Comparison of ENCODE assay signal across 2 cellular contexts in the genomic region with DNA sequence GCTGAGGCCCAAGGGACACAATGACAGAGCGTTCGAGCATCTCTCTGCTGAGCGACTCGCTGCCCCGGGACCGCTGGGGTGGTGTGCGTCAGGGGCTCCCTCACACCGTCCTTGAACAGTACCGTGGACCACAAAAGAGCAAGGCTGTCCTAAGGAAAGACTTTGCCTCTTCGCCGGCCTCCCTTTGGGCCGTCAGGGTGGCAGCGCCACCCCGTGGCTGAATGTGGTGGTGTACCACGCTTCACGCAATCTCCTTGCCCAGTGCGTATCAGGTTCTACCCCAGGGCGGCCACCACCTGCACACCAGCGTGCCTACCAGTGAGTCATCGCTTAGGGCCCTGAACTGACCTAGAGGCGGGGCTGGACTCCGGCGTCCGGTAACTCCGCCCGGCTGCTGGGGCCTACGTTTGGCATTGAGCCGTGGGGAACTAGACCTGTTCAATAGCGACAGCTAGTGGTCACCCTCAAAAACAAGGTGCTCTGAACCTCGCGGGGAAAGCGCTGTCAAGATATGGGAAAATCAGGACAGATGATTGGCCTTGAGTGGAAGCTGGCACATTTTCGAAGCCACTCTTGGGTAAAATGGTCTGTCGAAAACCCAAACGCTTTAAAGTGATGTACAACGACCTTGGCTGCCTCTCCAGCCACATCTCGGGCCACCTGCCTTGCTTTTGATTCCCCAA.
TF ChIP-seq lines count a peak whose summit lies in the region.

No MANE protein-coding gene starts in this region.

TF ChIP-seq in HEK293, 187 proteins besides CTCF, POLR2A, EP300 and RAD21 (continues in another document):
- TF ChIP-seq PBX3 (CRISPR knock-in tag; IDR thresholded peaks at IDR 0.05) (0 out of 2 replicates have a peak, but pooled peaks have one; percentile 40), TRIM28 (IDR thresholded peaks at IDR 0.05; ENCODE audit: borderline replicate concordance, low read length) (peak; percentile 91), ZNF670 (tag by site-specific recombination; IDR thresholded peaks at IDR 0.05; ENCODE audit: low read depth) (no peak), ZBTB48 (tag by site-specific recombination; IDR thresholded peaks at IDR 0.05) (0 out of 2 replicates have a peak, but pooled peaks have one; percentile 29), ZNF704 (tag by site-specific recombination; IDR thresholded peaks at IDR 0.05) (no peak), ZFP69B (tag by site-specific recombination; IDR thresholded peaks at IDR 0.05) (peak; percentile 78), BCL6B (tag by site-specific recombination; IDR thresholded peaks at IDR 0.05) (no peak), BCL11A (tag by site-specific recombination; IDR thresholded peaks at IDR 0.05; ENCODE audit: low read depth) (peak; percentile 71; the same call in 1 of the 2 replicates), HOXD13 (CRISPR knock-in tag; IDR thresholded peaks at IDR 0.05; ENCODE audit: borderline replicate concordance) (no peak), ZNF747 (tag by site-specific recombination; IDR thresholded peaks at IDR 0.05) (no peak), PRDM10 (tag by site-specific recombination; IDR thresholded peaks at IDR 0.05) (peak; percentile 66), ZNF785 (tag by site-specific recombination; IDR thresholded peaks at IDR 0.05) (no peak), YY1 (tag by site-specific recombination; IDR thresholded peaks at IDR 0.05) (no peak)
- TF ChIP-seq, protein P1, sequence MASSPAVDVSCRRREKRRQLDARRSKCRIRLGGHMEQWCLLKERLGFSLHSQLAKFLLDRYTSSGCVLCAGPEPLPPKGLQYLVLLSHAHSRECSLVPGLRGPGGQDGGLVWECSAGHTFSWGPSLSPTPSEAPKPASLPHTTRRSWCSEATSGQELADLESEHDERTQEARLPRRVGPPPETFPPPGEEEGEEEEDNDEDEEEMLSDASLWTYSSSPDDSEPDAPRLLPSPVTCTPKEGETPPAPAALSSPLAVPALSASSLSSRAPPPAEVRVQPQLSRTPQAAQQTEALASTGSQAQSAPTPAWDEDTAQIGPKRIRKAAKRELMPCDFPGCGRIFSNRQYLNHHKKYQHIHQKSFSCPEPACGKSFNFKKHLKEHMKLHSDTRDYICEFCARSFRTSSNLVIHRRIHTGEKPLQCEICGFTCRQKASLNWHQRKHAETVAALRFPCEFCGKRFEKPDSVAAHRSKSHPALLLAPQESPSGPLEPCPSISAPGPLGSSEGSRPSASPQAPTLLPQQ (tag by site-specific recombination; IDR thresholded peaks at IDR 0.05): peak; percentile 75
- TF ChIP-seq, protein P2, sequence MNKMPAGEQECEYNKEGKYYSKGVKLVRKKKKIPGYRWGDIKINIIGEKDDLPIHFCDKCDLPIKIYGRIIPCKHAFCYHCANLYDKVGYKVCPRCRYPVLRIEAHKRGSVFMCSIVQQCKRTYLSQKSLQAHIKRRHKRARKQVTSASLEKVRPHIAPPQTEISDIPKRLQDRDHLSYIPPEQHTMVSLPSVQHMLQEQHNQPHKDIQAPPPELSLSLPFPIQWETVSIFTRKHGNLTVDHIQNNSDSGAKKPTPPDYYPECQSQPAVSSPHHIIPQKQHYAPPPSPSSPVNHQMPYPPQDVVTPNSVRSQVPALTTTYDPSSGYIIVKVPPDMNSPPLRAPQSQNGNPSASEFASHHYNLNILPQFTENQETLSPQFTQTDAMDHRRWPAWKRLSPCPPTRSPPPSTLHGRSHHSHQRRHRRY (tag by site-specific recombination; IDR thresholded peaks at IDR 0.05): no peak

TF ChIP-seq in HepG2, 621 proteins besides CTCF, POLR2A, EP300 and RAD21 (continues in another document):
- TF ChIP-seq ZNF274 (CRISPR knock-in tag; IDR thresholded peaks at IDR 0.05): no peak
- TF ChIP-seq, protein P3, sequence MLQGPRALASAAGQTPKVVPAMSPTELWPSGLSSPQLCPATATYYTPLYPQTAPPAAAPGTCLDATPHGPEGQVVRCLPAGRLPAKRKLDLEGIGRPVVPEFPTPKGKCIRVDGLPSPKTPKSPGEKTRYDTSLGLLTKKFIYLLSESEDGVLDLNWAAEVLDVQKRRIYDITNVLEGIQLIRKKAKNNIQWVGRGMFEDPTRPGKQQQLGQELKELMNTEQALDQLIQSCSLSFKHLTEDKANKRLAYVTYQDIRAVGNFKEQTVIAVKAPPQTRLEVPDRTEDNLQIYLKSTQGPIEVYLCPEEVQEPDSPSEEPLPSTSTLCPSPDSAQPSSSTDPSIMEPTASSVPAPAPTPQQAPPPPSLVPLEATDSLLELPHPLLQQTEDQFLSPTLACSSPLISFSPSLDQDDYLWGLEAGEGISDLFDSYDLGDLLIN (CRISPR knock-in tag; IDR thresholded peaks at IDR 0.05; ENCODE audit: borderline replicate concordance): no peak
- no peak for TF ChIP-seq ZNF256 (CRISPR knock-in tag; conservative IDR thresholded peaks at IDR 0.05)
- TF ChIP-seq ZNF17 (CRISPR knock-in tag; IDR thresholded peaks at IDR 0.05): no peak
- TF ChIP-seq ZNF883 (CRISPR knock-in tag; IDR thresholded peaks at IDR 0.05; ENCODE audit: not compliant biosample characterization): no peak
- no peak for TF ChIP-seq PBX2 (CRISPR knock-in tag; IDR thresholded peaks at IDR 0.05)
- no peak for TF ChIP-seq KMT2B (CRISPR knock-in tag; IDR thresholded peaks at IDR 0.05)
- TF ChIP-seq FUBP1 (CRISPR knock-in tag; IDR thresholded peaks at IDR 0.05; ENCODE audit: borderline replicate concordance): no peak
- peak; percentile 43; the same call in 1 of the 2 replicates for TF ChIP-seq ZNF232 (CRISPR knock-in tag; IDR thresholded peaks at IDR 0.05; ENCODE audit: borderline replicate concordance)
- TF ChIP-seq MATR3 (CRISPR knock-in tag; IDR thresholded peaks at IDR 0.05): no peak
- no peak for TF ChIP-seq NFIB (CRISPR knock-in tag; IDR thresholded peaks at IDR 0.05; ENCODE audit: borderline replicate concordance)
- TF ChIP-seq TCF12 (IDR thresholded peaks at IDR 0.05): no peak
- no peak for TF ChIP-seq TCF12 (CRISPR knock-in tag; IDR thresholded peaks at IDR 0.05)
- no peak for TF ChIP-seq ETS1 (CRISPR knock-in tag; IDR thresholded peaks at IDR 0.05)
- no peak for TF ChIP-seq POLR2AphosphoS2 (IDR thresholded peaks at IDR 0.05; ENCODE audit: low read depth, low read length)
- TF ChIP-seq ZNF281 (CRISPR knock-in tag; IDR thresholded peaks at IDR 0.05; ENCODE audit: borderline replicate concordance): no peak
- TF ChIP-seq, protein P4, sequence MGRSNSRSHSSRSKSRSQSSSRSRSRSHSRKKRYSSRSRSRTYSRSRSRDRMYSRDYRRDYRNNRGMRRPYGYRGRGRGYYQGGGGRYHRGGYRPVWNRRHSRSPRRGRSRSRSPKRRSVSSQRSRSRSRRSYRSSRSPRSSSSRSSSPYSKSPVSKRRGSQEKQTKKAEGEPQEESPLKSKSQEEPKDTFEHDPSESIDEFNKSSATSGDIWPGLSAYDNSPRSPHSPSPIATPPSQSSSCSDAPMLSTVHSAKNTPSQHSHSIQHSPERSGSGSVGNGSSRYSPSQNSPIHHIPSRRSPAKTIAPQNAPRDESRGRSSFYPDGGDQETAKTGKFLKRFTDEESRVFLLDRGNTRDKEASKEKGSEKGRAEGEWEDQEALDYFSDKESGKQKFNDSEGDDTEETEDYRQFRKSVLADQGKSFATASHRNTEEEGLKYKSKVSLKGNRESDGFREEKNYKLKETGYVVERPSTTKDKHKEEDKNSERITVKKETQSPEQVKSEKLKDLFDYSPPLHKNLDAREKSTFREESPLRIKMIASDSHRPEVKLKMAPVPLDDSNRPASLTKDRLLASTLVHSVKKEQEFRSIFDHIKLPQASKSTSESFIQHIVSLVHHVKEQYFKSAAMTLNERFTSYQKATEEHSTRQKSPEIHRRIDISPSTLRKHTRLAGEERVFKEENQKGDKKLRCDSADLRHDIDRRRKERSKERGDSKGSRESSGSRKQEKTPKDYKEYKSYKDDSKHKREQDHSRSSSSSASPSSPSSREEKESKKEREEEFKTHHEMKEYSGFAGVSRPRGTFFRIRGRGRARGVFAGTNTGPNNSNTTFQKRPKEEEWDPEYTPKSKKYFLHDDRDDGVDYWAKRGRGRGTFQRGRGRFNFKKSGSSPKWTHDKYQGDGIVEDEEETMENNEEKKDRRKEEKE (IDR thresholded peaks at IDR 0.05): no peak
- TF ChIP-seq ZNF468 (CRISPR knock-in tag; IDR thresholded peaks at IDR 0.05): no peak
- TF ChIP-seq ATAD3A (CRISPR knock-in tag; IDR thresholded peaks at IDR 0.05): no peak
- no peak for TF ChIP-seq ZC3H13 (CRISPR knock-in tag; IDR thresholded peaks at IDR 0.05)
- TF ChIP-seq, protein P5, sequence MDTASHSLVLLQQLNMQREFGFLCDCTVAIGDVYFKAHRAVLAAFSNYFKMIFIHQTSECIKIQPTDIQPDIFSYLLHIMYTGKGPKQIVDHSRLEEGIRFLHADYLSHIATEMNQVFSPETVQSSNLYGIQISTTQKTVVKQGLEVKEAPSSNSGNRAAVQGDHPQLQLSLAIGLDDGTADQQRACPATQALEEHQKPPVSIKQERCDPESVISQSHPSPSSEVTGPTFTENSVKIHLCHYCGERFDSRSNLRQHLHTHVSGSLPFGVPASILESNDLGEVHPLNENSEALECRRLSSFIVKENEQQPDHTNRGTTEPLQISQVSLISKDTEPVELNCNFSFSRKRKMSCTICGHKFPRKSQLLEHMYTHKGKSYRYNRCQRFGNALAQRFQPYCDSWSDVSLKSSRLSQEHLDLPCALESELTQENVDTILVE (CRISPR knock-in tag; IDR thresholded peaks at IDR 0.05): 0 out of 2 replicates have a peak, but pooled peaks have one; percentile 47
- TF ChIP-seq RFX5 (IDR thresholded peaks at IDR 0.05; ENCODE audit: low read depth, low read length): peak; percentile 74
- TF ChIP-seq ZNF557 (CRISPR knock-in tag; IDR thresholded peaks at IDR 0.05): no peak
- no peak for TF ChIP-seq CHD4 (IDR thresholded peaks at IDR 0.05; ENCODE audit: borderline replicate concordance, low read length)
- TF ChIP-seq ZNF547 (CRISPR knock-in tag; IDR thresholded peaks at IDR 0.05): peak; percentile 55; the same call in 1 of the 2 replicates
- TF ChIP-seq ZNF101 (CRISPR knock-in tag; IDR thresholded peaks at IDR 0.05; ENCODE audit: borderline replicate concordance, low read depth): no peak
- TF ChIP-seq HES4 (CRISPR knock-in tag; IDR thresholded peaks at IDR 0.05; ENCODE audit: borderline replicate concordance): 0 out of 2 replicates have a peak, but pooled peaks have one; percentile 36
- TF ChIP-seq TOPORS (CRISPR knock-in tag; IDR thresholded peaks at IDR 0.05): no peak
- no peak for TF ChIP-seq GMEB2 (CRISPR knock-in tag; IDR thresholded peaks at IDR 0.05; ENCODE audit: low read depth)
- peak; percentile 32; the same call in 1 of the 2 replicates for TF ChIP-seq CBFB (CRISPR knock-in tag; IDR thresholded peaks at IDR 0.05)
- no peak for TF ChIP-seq MAFF (IDR thresholded peaks at IDR 0.05; ENCODE audit: low read depth, low read length)
